In genomic region chrX:10483191-10483808, GRCh38 we compare ENCODE assay signal across 14 cellular contexts.
DNase-seq lines count a peak whose midpoint lies in the region; FAIRE-seq and TF ChIP-seq lines count a peak whose summit lies in the region.
"Had no signal": no experiment of that assay in that cellular context is flagged by ENCODE, and none has a peak within 500 bp of the region (broad histone marks: within the 10 kb centered on the region; RNA-seq: fewer than 3 reads in every experiment).

No MANE protein-coding gene starts in this region.

- in situ Hi-C loops in transverse colon (cut with MboI; ENCODE audit: low pct_ligation_motif_present in 1 of 4, low pct_unique_long_range_greater_than_20kb in 1 of 4, low sequenced_read_pairs in 3 of 4) = no loop called here

- no peak for TF ChIP-seq CTCF in transverse colon (IDR thresholded peaks at IDR 0.05)

- DNase-seq in astrocyte of the hippocampus (ENCODE audit: low read depth, low spot score) (peak; percentile 20), glomerular endothelial cell (ENCODE audit: extremely low read depth, low read depth, low spot score) (peak; percentile 64), myocyte (ENCODE audit: low read depth) (peak; percentile 10), transverse colon (no peak), GM12892 (ENCODE audit: insufficient read length) (no peak), inferior parietal cortex (ENCODE audit: extremely low spot score) (no peak), GM19238 (ENCODE audit: insufficient read length, low spot score) (no peak)
- DNase-seq: activated naive CD4-positive, alpha-beta T cell treated with Interleukin-2 at 50 U/mL for 16 hours; colonic mucosa; gastrocnemius medialis; NCI-H2081 treated with DMSO at 0.1 percent for 48 hours; stimulated activated CD4-positive, alpha-beta T cell treated with anti-CD3 and anti-CD28 coated beads, Interleukin-4, amount 100 ng/mL, for 1 hour had no signal

- H3K4me3 ChIP-seq in transverse colon = no peak overlapping the region
- H3K4me3 ChIP-seq: colonic mucosa, gastrocnemius medialis had no signal

- TF ChIP-seq POLR2A in transverse colon (IDR thresholded peaks at IDR 0.05) (no peak), GM12892 (IDR thresholded peaks at IDR 0.05; ENCODE audit: low read depth, low read length) (no peak)

- no peak for FAIRE-seq in GM12892 (lab: Jason Lieb, UNC)
- FAIRE-seq: G401.6, GM18507 had no signal

- no peak for TF ChIP-seq EP300 in transverse colon (IDR thresholded peaks at IDR 0.05; ENCODE audit: low read depth)

- H3K9me3 ChIP-seq in transverse colon = no peaks in the 10 kb centered on the region
- H3K9me3 ChIP-seq: colonic mucosa, gastrocnemius medialis had no signal

- intact Hi-C loops in transverse colon (cut with DNase I; ENCODE audit: low total_unique reads) = no loop called here

- 67 to 77% methylated on average over 1 to 9 of the region's 9 CpGs for WGBS in transverse colon (ENCODE audit: low coverage in 1 of 2), 2 donors

- no peaks in the 10 kb centered on the region for H3K36me3 ChIP-seq in transverse colon
- H3K36me3 ChIP-seq: colonic mucosa, gastrocnemius medialis had no signal

- no peaks in the 10 kb centered on the region for H3K27me3 ChIP-seq in transverse colon
- H3K27me3 ChIP-seq: colonic mucosa, gastrocnemius medialis had no signal

- H3K4me1 ChIP-seq in transverse colon = peaks cover 0 to 3% (median 0%) of the 10 kb centered on the region in 4 donors
- H3K4me1 ChIP-seq: colonic mucosa, gastrocnemius medialis had no signal

- peak overlapping the region; percentile 19 to 49 (median 32) for H3K27ac ChIP-seq in transverse colon
- H3K27ac ChIP-seq: colonic mucosa had no signal

Comparison
In these comparisons a context has a peak if more than half of its experiments do, and no peak if none do; other contexts are left out.
1. DNase-seq: peak in astrocyte of the hippocampus (single experiment), glomerular endothelial cell (single experiment) and myocyte (single experiment); none in transverse colon (single experiment), GM12892 (single experiment), inferior parietal cortex (single experiment) and GM19238 (single experiment).